ENCODE assay signal across 23 cellular contexts in genomic region chr13:102318233-102318632, GRCh38.
A peak's percentile ranks its signal among the peaks of the same experiment; 100 is the strongest.
DNase-seq lines count a peak whose midpoint lies in the region; ATAC-seq and TF ChIP-seq lines count a peak whose summit lies in the region.
"Had no signal": no experiment of that assay in that cellular context is flagged by ENCODE, and none has a peak within 500 bp of the region (broad histone marks: within the 10 kb centered on the region; RNA-seq: fewer than 3 reads in every experiment).

No MANE protein-coding gene starts in this region.

- H3K4me1 ChIP-seq in Peyer's patch (no peaks in the 10 kb centered on the region), gastroesophageal sphincter (peaks cover 0 to 18% (median 8%) of the 10 kb centered on the region in 3 donors), right lobe of liver (peaks cover 0 to 17% (median 3%) of the 10 kb centered on the region in 4 donors)
- H3K4me1 ChIP-seq: HAP-1, parathyroid adenoma had no signal

- H3K9me3 ChIP-seq in Peyer's patch (no peaks in the 10 kb centered on the region), gastroesophageal sphincter (no peaks in the 10 kb centered on the region), right lobe of liver (no peaks in the 10 kb centered on the region)
- H3K9me3 ChIP-seq: HAP-1, thyroid gland had no signal

- peak overlapping the region; percentile 13 to 48 (median 28) for H3K27ac ChIP-seq in Peyer's patch
- peak overlapping the region in 3 of 4 donors; percentile 53 to 67 (median 63) for H3K27ac ChIP-seq in gastroesophageal sphincter
- peak overlapping the region; percentile 31 to 64 (median 57) for H3K27ac ChIP-seq in right lobe of liver
- H3K27ac ChIP-seq: epithelial cell of prostate, parathyroid adenoma, thyroid gland had no signal

- TF ChIP-seq POLR2A in Peyer's patch (IDR thresholded peaks at IDR 0.05) (no peak), gastroesophageal sphincter (IDR thresholded peaks at IDR 0.05) (no peak), right lobe of liver (IDR thresholded peaks at IDR 0.05) (no peak)

- TF ChIP-seq EP300 in gastroesophageal sphincter (IDR thresholded peaks at IDR 0.05), result no peak

- H3K36me3 Mint-ChIP-seq in stimulated activated effector memory CD8-positive, alpha-beta T cell treated with anti-CD3 and anti-CD28 coated beads, Interleukin-12 subunit alpha, Interleukin-12 subunit beta, amount 100 ng/mL, for 72 hours, result no peaks in the 10 kb centered on the region
- H3K36me3 Mint-ChIP-seq: stimulated activated naive B cell treated with anti-CD40 and anti-IgM and Interleukin-4, amounts not matched to agents 10 μg/mL and 1 μg/mL and 100 μg/mL, for 72 hours had no signal

- 73 to 80% methylated on average over 2 to 5 of the region's 5 CpGs for WGBS in gastroesophageal sphincter (ENCODE audit: low coverage in 1 of 2), 2 donors
- 89% methylated on average over 1 of the region's 5 CpGs for WGBS in right lobe of liver (ENCODE audit: insufficient coverage, low coverage, low lambda C conversion rate, missing lambda C conversion rate)

- intact Hi-C loops in right lobe of liver (cut with DNase I), result no loop called here

- H3K27ac Mint-ChIP-seq in stimulated activated effector memory CD8-positive, alpha-beta T cell treated with anti-CD3 and anti-CD28 coated beads, Interleukin-12 subunit alpha, Interleukin-12 subunit beta, amount 100 ng/mL, for 72 hours, result no peak overlapping the region
- H3K27ac Mint-ChIP-seq: activated naive CD4-positive, alpha-beta T cell treated with anti-CD3 and anti-CD28 coated beads for 36 hours; nephron; stimulated activated naive B cell treated with anti-CD40 and anti-IgM and Interleukin-4, amounts not matched to agents 10 μg/mL and 1 μg/mL and 100 μg/mL, for 72 hours had no signal

- no peak for DNase-seq in Peyer's patch
- DNase-seq in right lobe of liver, result no peak
- DNase-seq in stimulated activated effector memory CD8-positive, alpha-beta T cell treated with anti-CD3 and anti-CD28 coated beads, Interleukin-12 subunit alpha, Interleukin-12 subunit beta, amount 100 ng/mL, for 72 hours (ENCODE audit: low spot score in 2 of 2), result no peak
- DNase-seq in hypothalamus (lab: John Stamatoyannopoulos, UW), result no peak
- no peak for DNase-seq in AG08395 (ENCODE audit: low spot score)
- no peak for DNase-seq in Kasumi-1 (lab: John Stamatoyannopoulos, UW)
- DNase-seq: ACHN; activated CD4-positive, CD25-positive, alpha-beta regulatory T cell; activated naive CD4-positive, alpha-beta T cell treated with anti-CD3 and anti-CD28 coated beads for 36 hours; effector CD8-positive, alpha-beta T cell; NCI-H1092; NCI-H1694 treated with DMSO at 0.1 percent for 48 hours; NCI-H524 treated with DMSO at 0.1 percent for 48 hours; stimulated activated CD4-positive, alpha-beta T cell treated with anti-CD3 and anti-CD28 coated beads, Interleukin-4, amount 100 ng/mL, for 4 hours; stimulated activated naive B cell treated with anti-CD40 and anti-IgM and Interleukin-4, amounts not matched to agents 10 μg/mL and 1 μg/mL and 100 μg/mL, for 72 hours; T-helper 1 cell had no signal

- no peak overlapping the region for H3K4me3 Mint-ChIP-seq in stimulated activated effector memory CD8-positive, alpha-beta T cell treated with anti-CD3 and anti-CD28 coated beads, Interleukin-12 subunit alpha, Interleukin-12 subunit beta, amount 100 ng/mL, for 72 hours
- H3K4me3 Mint-ChIP-seq: activated naive CD4-positive, alpha-beta T cell treated with anti-CD3 and anti-CD28 coated beads for 36 hours; nephron; stimulated activated naive B cell treated with anti-CD40 and anti-IgM and Interleukin-4, amounts not matched to agents 10 μg/mL and 1 μg/mL and 100 μg/mL, for 72 hours had no signal

- no peak for ATAC-seq in gastroesophageal sphincter
- no peak for ATAC-seq in right lobe of liver
- ATAC-seq in stimulated activated effector memory CD8-positive, alpha-beta T cell treated with anti-CD3 and anti-CD28 coated beads, Interleukin-12 subunit alpha, Interleukin-12 subunit beta, amount 100 ng/mL, for 72 hours, result peak; percentile 21
- no peak for ATAC-seq in GM21717 (IDR thresholded peaks at IDR 0.05; ENCODE audit: unreplicated experiment)
- ATAC-seq: stimulated activated naive B cell treated with anti-CD40 and anti-IgM and Interleukin-4, amounts not matched to agents 10 μg/mL and 1 μg/mL and 100 μg/mL, for 72 hours had no signal

- H3K4me1 Mint-ChIP-seq in stimulated activated effector memory CD8-positive, alpha-beta T cell treated with anti-CD3 and anti-CD28 coated beads, Interleukin-12 subunit alpha, Interleukin-12 subunit beta, amount 100 ng/mL, for 72 hours, result peaks cover under 1% of the 10 kb centered on the region
- H3K4me1 Mint-ChIP-seq: stimulated activated naive B cell treated with anti-CD40 and anti-IgM and Interleukin-4, amounts not matched to agents 10 μg/mL and 1 μg/mL and 100 μg/mL, for 72 hours had no signal

- no peak for TF ChIP-seq CTCF in Peyer's patch (IDR thresholded peaks at IDR 0.05)
- no peak for TF ChIP-seq CTCF in gastroesophageal sphincter (IDR thresholded peaks at IDR 0.05)
- TF ChIP-seq CTCF in right lobe of liver (IDR thresholded peaks at IDR 0.05), result no peak

- H3K27me3 ChIP-seq in Peyer's patch, result no peaks in the 10 kb centered on the region
- no peaks in the 10 kb centered on the region for H3K27me3 ChIP-seq in gastroesophageal sphincter
- no peaks in the 10 kb centered on the region for H3K27me3 ChIP-seq in right lobe of liver
- H3K27me3 ChIP-seq: thyroid gland had no signal

- H3K4me3 ChIP-seq in Peyer's patch (no peak overlapping the region), gastroesophageal sphincter (no peak overlapping the region), right lobe of liver (no peak overlapping the region)
- H3K4me3 ChIP-seq: HAP-1, thyroid gland had no signal

- no peaks in the 10 kb centered on the region for H3K9me3 Mint-ChIP-seq in stimulated activated effector memory CD8-positive, alpha-beta T cell treated with anti-CD3 and anti-CD28 coated beads, Interleukin-12 subunit alpha, Interleukin-12 subunit beta, amount 100 ng/mL, for 72 hours
- H3K9me3 Mint-ChIP-seq: activated naive CD4-positive, alpha-beta T cell treated with anti-CD3 and anti-CD28 coated beads for 36 hours; nephron; stimulated activated naive B cell treated with anti-CD40 and anti-IgM and Interleukin-4, amounts not matched to agents 10 μg/mL and 1 μg/mL and 100 μg/mL, for 72 hours had no signal

- no peaks in the 10 kb centered on the region for H3K36me3 ChIP-seq in Peyer's patch
- no peaks in the 10 kb centered on the region for H3K36me3 ChIP-seq in gastroesophageal sphincter
- no peaks in the 10 kb centered on the region for H3K36me3 ChIP-seq in right lobe of liver
- H3K36me3 ChIP-seq: HAP-1, thyroid gland had no signal
